ENCODE assay signal across 20 cellular contexts in the genomic region with DNA sequence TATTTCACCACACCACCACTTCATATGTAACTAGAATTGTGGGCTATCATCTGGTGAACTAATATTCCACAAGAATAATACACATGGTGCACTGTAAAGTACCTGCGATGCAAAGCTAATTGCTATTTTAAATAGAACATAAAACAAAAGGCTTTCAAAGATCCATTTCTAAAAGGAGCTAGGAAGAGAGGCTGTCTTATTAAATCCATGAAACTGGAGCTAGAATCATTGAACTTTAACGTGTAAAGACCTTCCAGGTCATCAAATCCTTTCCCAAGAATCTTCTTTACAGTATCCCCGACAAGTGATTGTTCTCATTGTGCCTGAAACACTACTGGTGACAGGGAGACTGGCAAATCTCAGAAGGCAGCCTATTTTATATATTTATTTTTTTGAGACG.
"Had no signal": no experiment of that assay in that cellular context is flagged by ENCODE, and none has a peak within 500 bp of the region (broad histone marks: within the 10 kb centered on the region; RNA-seq: fewer than 3 reads in every experiment).

No MANE protein-coding gene starts in this region.

- H3K27ac Mint-ChIP-seq: dendritic cell treated with granulocyte-macrophage colony-stimulating factor and Interleukin-4, amounts not matched to agents 40 ng/mL and 50 ng/mL, for 4 days; endodermal cell had no signal

- H3K4me3 Mint-ChIP-seq: dendritic cell treated with granulocyte-macrophage colony-stimulating factor and Interleukin-4, amounts not matched to agents 40 ng/mL and 50 ng/mL, for 4 days; effector memory CD8-positive, alpha-beta T cell; endodermal cell had no signal

- DNase-seq: colonic mucosa; cortex of kidney; dermis blood vessel endothelial cell; dorsolateral prefrontal cortex; effector CD4-positive, alpha-beta T cell; effector CD8-positive, alpha-beta T cell; effector memory CD4-positive, alpha-beta T cell; effector memory CD8-positive, alpha-beta T cell; endodermal cell; erythroblast; esophagus squamous epithelium; foreskin fibroblast; glutamatergic neuron; head of caudate nucleus; heart left ventricle; heart right ventricle had no signal

- H3K4me1 Mint-ChIP-seq: endodermal cell had no signal

- H3K9me3 Mint-ChIP-seq: dendritic cell treated with granulocyte-macrophage colony-stimulating factor and Interleukin-4, amounts not matched to agents 40 ng/mL and 50 ng/mL, for 4 days; effector memory CD8-positive, alpha-beta T cell; endodermal cell had no signal

- ATAC-seq: effector memory CD8-positive, alpha-beta T cell; esophagus mucosa; foreskin keratinocyte; gastroesophageal sphincter; heart left ventricle; heart right ventricle had no signal

- H3K27me3 Mint-ChIP-seq: dendritic cell treated with granulocyte-macrophage colony-stimulating factor and Interleukin-4, amounts not matched to agents 40 ng/mL and 50 ng/mL, for 4 days; effector memory CD8-positive, alpha-beta T cell had no signal
